In genomic region chr15:52679232-52680040, GRCh38 we compare ENCODE assay signal across 8 cellular contexts. TPM values are rescaled to one million over a fixed set of nuclear protein-coding genes. Genes with fewer than 3 reads are reported as not detected.
DNase-seq lines count a peak whose midpoint lies in the region; TF ChIP-seq lines count a peak whose summit lies in the region.

Gene ATOSA, minus strand, starts transcription at chr15:52679388. Its CDS starts 1,367 bp downstream, at chr15:52678021.

- WGBS in H9 (ENCODE audit: extremely low coverage, insufficient read length, low lambda C conversion rate): no CpG with 5 or more reads among the region's 55 CpGs

- H2BK15ac ChIP-seq in H9 (ENCODE audit: low read depth, low read length): no peak within 1 kb of the TSS

- no peak within 1 kb of the TSS for H2BK120ac ChIP-seq in H9 (ENCODE audit: low read depth, low read length, poor library complexity, severe bottlenecking)

- H4K20me1 ChIP-seq in H9 (ENCODE audit: control insufficient read depth, insufficient read depth, insufficient read length): no peaks in the 10 kb centered on the region
- H4K20me1 ChIP-seq in MM.1S (ENCODE audit: insufficient read depth, low read length): no peaks in the 10 kb centered on the region

- H3K27me3 ChIP-seq in H9 (ENCODE audit: insufficient read depth, low read length) (no peaks in the 10 kb centered on the region), MM.1S (replicated peaks; ENCODE audit: insufficient read depth, low read length) (no peaks in the 10 kb centered on the region), SJCRH30 (no peaks in the 10 kb centered on the region), stomach smooth muscle (ENCODE audit: control insufficient read depth in 1 of 2, insufficient read depth in 2 of 2, low read length in 2 of 2) (no peaks in the 10 kb centered on the region)

- no peak within 1 kb of the TSS for H3T11ph ChIP-seq in H9 (ENCODE audit: low read length)

- peak; percentile 94 for DNase-seq in H9
- DNase-seq in MM.1S: peak; percentile 93
- peak; percentile 84 to 86 for DNase-seq in SJCRH30
- DNase-seq in activated gamma-delta T cell treated with anti-CD3 and anti-CD28 coated beads, Interleukin-2, amount 50 U/mL, for 16 hours (ENCODE audit: low read depth): peak; percentile 86
- DNase-seq in foreskin fibroblast: peak; percentile 83 to 95
- DNase-seq in neural crest cell (ENCODE audit: low read depth, low spot score): peak; percentile 83

- H3K27ac Mint-ChIP-seq in H9 (peak within 1 kb of the TSS; percentile 95 to 96 (median 96)), neural crest cell (ENCODE audit: unreplicated experiment) (peak within 1 kb of the TSS; percentile 95)

- H3K36me3 ChIP-seq in ES-I3 (ENCODE audit: insufficient read depth, low read length) (no peaks in the 10 kb centered on the region), MM.1S (replicated peaks; ENCODE audit: insufficient read depth, low read length) (no peaks in the 10 kb centered on the region; the same call in 1 of the 2 replicates), SJCRH30 (no peaks in the 10 kb centered on the region), stomach smooth muscle (ENCODE audit: control insufficient read depth in 2 of 2, insufficient read depth in 2 of 2, low read length in 2 of 2) (no peaks in the 10 kb centered on the region)

- no peak within 1 kb of the TSS for H3K56ac ChIP-seq in H9 (ENCODE audit: insufficient read length, low read depth, low read length)

- no peak within 1 kb of the TSS for H4K8ac ChIP-seq in H9 (replicated peaks; ENCODE audit: insufficient read length, low read depth, low read length)

- H3K4me1 ChIP-seq in ES-I3 (ENCODE audit: insufficient read depth, low read length): no peaks in the 10 kb centered on the region
- H3K4me1 ChIP-seq in H9 (ENCODE audit: insufficient read depth, low read length): no peaks in the 10 kb centered on the region
- peaks cover 44% of the 10 kb centered on the region for H3K4me1 ChIP-seq in MM.1S (ENCODE audit: low read length)
- peaks cover 8% of the 10 kb centered on the region for H3K4me1 ChIP-seq in SJCRH30
- H3K4me1 ChIP-seq in stomach smooth muscle (ENCODE audit: control insufficient read depth, insufficient read depth, low read length): no peaks in the 10 kb centered on the region

- H2BK20ac ChIP-seq in H9 (ENCODE audit: low read depth, low read length, poor library complexity, severe bottlenecking): no peak within 1 kb of the TSS

- H3K79me1 ChIP-seq in H9 (ENCODE audit: insufficient read depth, low read depth, low read length, poor library complexity, severe bottlenecking): no peaks in the 10 kb centered on the region

- H2BK5ac ChIP-seq in H9 (ENCODE audit: insufficient read length, low read length): no peak within 1 kb of the TSS

- no peak within 1 kb of the TSS for H4K91ac ChIP-seq in H9 (ENCODE audit: insufficient read length, low read depth, low read length)

- no peak within 1 kb of the TSS for H4K5ac ChIP-seq in H9 (ENCODE audit: insufficient read length, low read depth, low read length)

- H3K9ac ChIP-seq in ES-I3 (ENCODE audit: low read depth, low read length) (peak within 1 kb of the TSS; percentile 68), H9 (ENCODE audit: extremely low read depth, insufficient read length, low read length) (peak within 1 kb of the TSS; percentile 53), MM.1S (ENCODE audit: low read length) (peak within 1 kb of the TSS; percentile 99), stomach smooth muscle (ENCODE audit: low read length in 2 of 2) (peak within 1 kb of the TSS; percentile 71 to 80)

- H3K9me3 Mint-ChIP-seq in H9: no peaks in the 10 kb centered on the region
- no peaks in the 10 kb centered on the region for H3K9me3 Mint-ChIP-seq in neural crest cell

- no peak for TF ChIP-seq CTCF in H9 (conservative IDR thresholded peaks at IDR 0.05)
- no peak for TF ChIP-seq CTCF in MM.1S (IDR thresholded peaks at IDR 0.05; ENCODE audit: low read length)
- no peak for TF ChIP-seq CTCF in foreskin fibroblast (IDR thresholded peaks at IDR 0.05; ENCODE audit: low read depth, low read length)
- TF ChIP-seq CTCF in neural crest cell (conservative IDR thresholded peaks at IDR 0.05): peak; percentile 19

- H3K4ac ChIP-seq in H9 (ENCODE audit: low read depth, low read length): no peak within 1 kb of the TSS

- peaks cover 9% of the 10 kb centered on the region for H3K23me2 ChIP-seq in H9 (ENCODE audit: insufficient read length, low read depth, low read length, poor library complexity, severe bottlenecking)

- H3F3A ChIP-seq in MM.1S (ENCODE audit: insufficient read depth, low read length): peaks cover 72% of the 10 kb centered on the region

- peaks cover 0 to 7% (median 0%) of the 10 kb centered on the region in 3 experiments; a peak in 1 of 7 replicates for H3K36me3 Mint-ChIP-seq in H9 (ENCODE audit: insufficient read depth in 1 of 3, low read depth in 3 of 3)
- H3K36me3 Mint-ChIP-seq in neural crest cell (ENCODE audit: low read depth): no peaks in the 10 kb centered on the region

- no peak within 1 kb of the TSS for H3K23ac ChIP-seq in H9 (ENCODE audit: insufficient read length, low read depth, low read length)

- H2BK12ac ChIP-seq in H9 (ENCODE audit: insufficient read length, low read depth, low read length): no peak within 1 kb of the TSS

- H3K79me2 ChIP-seq in H9 (ENCODE audit: insufficient read depth, low read length) (no peaks in the 10 kb centered on the region), MM.1S (ENCODE audit: low read length) (peaks cover 64% of the 10 kb centered on the region)

- H2AFZ ChIP-seq in H9 (ENCODE audit: low read length): no peak within 1 kb of the TSS
- no peak within 1 kb of the TSS for H2AFZ ChIP-seq in MM.1S (ENCODE audit: low read length)

- H3K4me3 ChIP-seq in MM.1S (ENCODE audit: low read length) (peak within 1 kb of the TSS; percentile 92), SJCRH30 (peak within 1 kb of the TSS; percentile 93), foreskin fibroblast (ENCODE audit: low read depth in 1 of 2, low read length in 2 of 2) (peak within 1 kb of the TSS; percentile 64 to 74), stomach smooth muscle (ENCODE audit: low read length in 2 of 2) (peak within 1 kb of the TSS; percentile 82 to 91)

- no peaks in the 10 kb centered on the region for H3K9me2 ChIP-seq in MM.1S (replicated peaks; ENCODE audit: insufficient read depth, low read length)

- peaks cover 16 to 17% of the 10 kb centered on the region in 2 experiments for H3K4me1 Mint-ChIP-seq in H9
- peaks cover 20% of the 10 kb centered on the region for H3K4me1 Mint-ChIP-seq in neural crest cell

- H3K4me2 ChIP-seq in H9 (ENCODE audit: insufficient read depth, insufficient read length, low read length) (peak within 1 kb of the TSS; percentile 70), MM.1S (ENCODE audit: low read depth, low read length) (peak within 1 kb of the TSS; percentile 71)

- peak within 1 kb of the TSS; percentile 69 for H3K14ac ChIP-seq in H9 (ENCODE audit: insufficient read depth, low read length)

- no peak within 1 kb of the TSS for H2AK5ac ChIP-seq in H9 (ENCODE audit: insufficient read length, low read length)

- no peak within 1 kb of the TSS for H3K27ac ChIP-seq in H9 (ENCODE audit: insufficient read length, low read depth, low read length)
- peak within 1 kb of the TSS; percentile 94 for H3K27ac ChIP-seq in MM.1S (ENCODE audit: low read length)
- H3K27ac ChIP-seq in SJCRH30: no peak within 1 kb of the TSS
- H3K27ac ChIP-seq in stomach smooth muscle (ENCODE audit: low read length): peak within 1 kb of the TSS; percentile 88

- peaks cover 14% of the 10 kb centered on the region for H3K27me3 Mint-ChIP-seq in H9 (ENCODE audit: low read depth)
- peaks cover 32% of the 10 kb centered on the region for H3K27me3 Mint-ChIP-seq in neural crest cell (ENCODE audit: low read depth)

- no peaks in the 10 kb centered on the region for H3K9me3 ChIP-seq in ES-I3 (ENCODE audit: control insufficient read depth, insufficient read depth, low read length)
- H3K9me3 ChIP-seq in H9 (ENCODE audit: control insufficient read depth, low read depth, low read length): no peaks in the 10 kb centered on the region
- H3K9me3 ChIP-seq in MM.1S (replicated peaks; ENCODE audit: insufficient read depth, low read length): no peaks in the 10 kb centered on the region
- H3K9me3 ChIP-seq in SJCRH30 (replicated peaks): no peaks in the 10 kb centered on the region
- no peaks in the 10 kb centered on the region for H3K9me3 ChIP-seq in stomach smooth muscle (ENCODE audit: control insufficient read depth in 2 of 2, low read length in 2 of 2)

- peak within 1 kb of the TSS; percentile 97 to 99 for H3K4me3 Mint-ChIP-seq in H9
- peak within 1 kb of the TSS; percentile 99 for H3K4me3 Mint-ChIP-seq in neural crest cell

- peak within 1 kb of the TSS; percentile 39 for H3K18ac ChIP-seq in H9 (ENCODE audit: insufficient read length, low read depth, low read length)

RNA-seq across cellular contexts. Expression of gene ATOSA, which starts in this region (rescaled TPM):
- 3.3 and 5.8 TPM in 2 replicates for total RNA-seq in H9 (2021)
- 3.0 and 3.2 TPM in 2 replicates for total RNA-seq in SJCRH30 (2014; rRNA removed; shearing (Covaris generic))
- 14.9 and 15.8 TPM in 2 replicates for total RNA-seq in neural crest cell

Comparison
In these comparisons a context has a peak if more than half of its experiments do, and no peak if none do; other contexts are left out.
1. H3K27ac ChIP-seq: peak in MM.1S (single experiment) and stomach smooth muscle (single experiment); none in H9 (single experiment) and SJCRH30 (single experiment).
2. Peak in every context shown above with its lines, with median percentiles within 50 percentile points of each other: H3K9ac ChIP-seq, DNase-seq and H3K4me3 ChIP-seq.